In genomic region chr1:40939320-40940059, GRCh38 we compare ENCODE assay signal across 10 cellular contexts. TPM values are rescaled to one million over a fixed set of nuclear protein-coding genes. Genes with fewer than 3 reads are reported as not detected.
DNase-seq lines count a peak whose midpoint lies in the region; ATAC-seq, FAIRE-seq and TF ChIP-seq lines count a peak whose summit lies in the region.
"Had no signal": no experiment of that assay in that cellular context is flagged by ENCODE, and none has a peak within 500 bp of the region (broad histone marks: within the 10 kb centered on the region; RNA-seq: fewer than 3 reads in every experiment).

No MANE protein-coding gene starts in this region.

- no peaks in the 10 kb centered on the region for H3K4me1 ChIP-seq in right atrium auricular region
- H3K4me1 ChIP-seq in thoracic aorta (ENCODE audit: control insufficient read depth in 1 of 2, low read depth in 2 of 2) = peaks cover 49 to 66% of the 10 kb centered on the region in 2 donors

- FAIRE-seq in H54 (lab: Jason Lieb, UNC) = no peak

- H3K4me1 Mint-ChIP-seq in WTC11 = peaks cover 4% of the 10 kb centered on the region
- H3K4me1 Mint-ChIP-seq: activated naive CD4-positive, alpha-beta T cell treated with anti-CD3 and anti-CD28 coated beads, Interleukin-2, amount 50 U/mL, for 24 hours had no signal

- H3K27ac ChIP-seq in HL-60 (replicated peaks) = no peak overlapping the region
- no peak overlapping the region for H3K27ac ChIP-seq in right atrium auricular region
- H3K27ac ChIP-seq in thoracic aorta = no peak overlapping the region
- H3K27ac ChIP-seq: epithelial cell of prostate had no signal

- peak; percentile 42 to 67 for DNase-seq in HL-60 (ENCODE audit: low read depth in 1 of 2, low spot score in 1 of 2)
- no peak for DNase-seq in WTC11 (ENCODE audit: low spot score)
- DNase-seq in right atrium auricular region (ENCODE audit: low spot score) = peak; percentile 63
- DNase-seq in thoracic aorta (ENCODE audit: low spot score) = no peak
- no peak for DNase-seq in activated naive CD4-positive, alpha-beta T cell (lab: John Stamatoyannopoulos, UW)
- DNase-seq in stimulated activated CD4-positive, alpha-beta T cell treated with anti-CD3 and anti-CD28 coated beads, Interleukin-2, amount 100 ng/mL, for 24 hours = no peak
- DNase-seq in H54 (ENCODE audit: insufficient read length, low spot score) = no peak
- DNase-seq in NCI-H2029 (lab: John Stamatoyannopoulos, UW) = no peak

- no peak overlapping the region for H3K4me3 Mint-ChIP-seq in WTC11
- H3K4me3 Mint-ChIP-seq: activated naive CD4-positive, alpha-beta T cell treated with anti-CD3 and anti-CD28 coated beads, Interleukin-2, amount 50 U/mL, for 24 hours had no signal

- H3K9me3 ChIP-seq in right atrium auricular region = no peaks in the 10 kb centered on the region
- no peaks in the 10 kb centered on the region for H3K9me3 ChIP-seq in thoracic aorta

- TF ChIP-seq CTCF in HL-60 (IDR thresholded peaks at IDR 0.05; ENCODE audit: insufficient read depth, low read length) (no peak), WTC11 (IDR thresholded peaks at IDR 0.05) (no peak), right atrium auricular region (IDR thresholded peaks at IDR 0.05) (no peak), thoracic aorta (IDR thresholded peaks at IDR 0.05) (no peak)

- H3K4me3 ChIP-seq in HL-60 (replicated peaks; ENCODE audit: insufficient read depth, low read length) (no peak overlapping the region), right atrium auricular region (no peak overlapping the region), thoracic aorta (no peak overlapping the region)

- CTCF ChIA-PET in WTC11 (lab: Charles Lee) = interaction anchor here (1.0 to 7.1 kb wide), 4 partner anchors 10 to 77 kb away, joined by 4 to 70 read pairs (median 6); partner anchors contain the start of gene CITED4

- H3K36me3 ChIP-seq in right atrium auricular region (no peaks in the 10 kb centered on the region), thoracic aorta (no peaks in the 10 kb centered on the region)

- H3K27me3 ChIP-seq in HL-60 (ENCODE audit: insufficient read depth, poor library complexity, severe bottlenecking) (no peaks in the 10 kb centered on the region), right atrium auricular region (no peaks in the 10 kb centered on the region), thoracic aorta (replicated peaks; ENCODE audit: insufficient read depth) (no peaks in the 10 kb centered on the region)

- no peaks in the 10 kb centered on the region for H3K36me3 Mint-ChIP-seq in WTC11
- H3K36me3 Mint-ChIP-seq: activated naive CD4-positive, alpha-beta T cell treated with anti-CD3 and anti-CD28 coated beads, Interleukin-2, amount 50 U/mL, for 24 hours had no signal

- no peak for ATAC-seq in WTC11
- ATAC-seq in thoracic aorta (ENCODE audit: insufficient number of reproducible peaks, low FRiP score, low read depth) = peak; percentile 54

- no peaks in the 10 kb centered on the region for H3K9me3 Mint-ChIP-seq in WTC11
- H3K9me3 Mint-ChIP-seq: activated naive CD4-positive, alpha-beta T cell treated with anti-CD3 and anti-CD28 coated beads, Interleukin-2, amount 50 U/mL, for 24 hours had no signal

- no peaks in the 10 kb centered on the region; the same call in 1 of the 2 replicates for H3K27me3 Mint-ChIP-seq in WTC11 (ENCODE audit: low read depth)
- H3K27me3 Mint-ChIP-seq: activated naive CD4-positive, alpha-beta T cell treated with anti-CD3 and anti-CD28 coated beads, Interleukin-2, amount 50 U/mL, for 24 hours had no signal

- POLR2A ChIA-PET in WTC11 (lab: Charles Lee) = no interaction called here

- no peak overlapping the region for H3K27ac Mint-ChIP-seq in WTC11
- H3K27ac Mint-ChIP-seq: activated naive CD4-positive, alpha-beta T cell treated with anti-CD3 and anti-CD28 coated beads, Interleukin-2, amount 50 U/mL, for 24 hours had no signal

- TF ChIP-seq POLR2A in H54 (IDR thresholded peaks at IDR 0.05; ENCODE audit: low read depth, low read length) = no peak

TF ChIP-seq in WTC11, 78 proteins besides CTCF, POLR2A, EP300 and RAD21:
- no peak for TF ChIP-seq ZBTB21 (CRISPR knock-in tag; IDR thresholded peaks at IDR 0.05; ENCODE audit: borderline replicate concordance)
- TF ChIP-seq GABPB1 (CRISPR knock-in tag; IDR thresholded peaks at IDR 0.05) = peak; percentile 94
- TF ChIP-seq, protein P1, sequence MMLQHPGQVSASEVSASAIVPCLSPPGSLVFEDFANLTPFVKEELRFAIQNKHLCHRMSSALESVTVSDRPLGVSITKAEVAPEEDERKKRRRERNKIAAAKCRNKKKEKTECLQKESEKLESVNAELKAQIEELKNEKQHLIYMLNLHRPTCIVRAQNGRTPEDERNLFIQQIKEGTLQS (CRISPR knock-in tag; conservative IDR thresholded peaks at IDR 0.05) = no peak
- no peak for TF ChIP-seq SMAD4 (CRISPR knock-in tag; IDR thresholded peaks at IDR 0.05)

RNA-seq across cellular contexts. Expression of gene CTPS1, which starts 40.0 kb away (rescaled TPM):
- 65.7 to 73.4 TPM (median 65.8 TPM) in 3 replicates for total RNA-seq in WTC11 (2021)
- total RNA-seq in right atrium auricular region = 10 to 100 TPM in 1 of 2 donors, 1 to 10 TPM in 1; 8.8 to 15.4 TPM
- total RNA-seq in thoracic aorta = 10 to 100 TPM; 79.2 to 84.4 TPM

Comparison
In these comparisons a context has a peak if more than half of its experiments do, and no peak if none do; other contexts are left out.
1. DNase-seq: peak in HL-60 (2 of 2) and right atrium auricular region (single experiment); none in WTC11 (single experiment), thoracic aorta (single experiment), activated naive CD4-positive, alpha-beta T cell (0 of 4), stimulated activated CD4-positive, alpha-beta T cell treated with anti-CD3 and anti-CD28 coated beads, Interleukin-2, amount 100 ng/mL, for 24 hours (0 of 2), H54 (single experiment) and NCI-H2029 (single experiment).